16 cellular contexts compared by ENCODE assay signal in the genomic region with DNA sequence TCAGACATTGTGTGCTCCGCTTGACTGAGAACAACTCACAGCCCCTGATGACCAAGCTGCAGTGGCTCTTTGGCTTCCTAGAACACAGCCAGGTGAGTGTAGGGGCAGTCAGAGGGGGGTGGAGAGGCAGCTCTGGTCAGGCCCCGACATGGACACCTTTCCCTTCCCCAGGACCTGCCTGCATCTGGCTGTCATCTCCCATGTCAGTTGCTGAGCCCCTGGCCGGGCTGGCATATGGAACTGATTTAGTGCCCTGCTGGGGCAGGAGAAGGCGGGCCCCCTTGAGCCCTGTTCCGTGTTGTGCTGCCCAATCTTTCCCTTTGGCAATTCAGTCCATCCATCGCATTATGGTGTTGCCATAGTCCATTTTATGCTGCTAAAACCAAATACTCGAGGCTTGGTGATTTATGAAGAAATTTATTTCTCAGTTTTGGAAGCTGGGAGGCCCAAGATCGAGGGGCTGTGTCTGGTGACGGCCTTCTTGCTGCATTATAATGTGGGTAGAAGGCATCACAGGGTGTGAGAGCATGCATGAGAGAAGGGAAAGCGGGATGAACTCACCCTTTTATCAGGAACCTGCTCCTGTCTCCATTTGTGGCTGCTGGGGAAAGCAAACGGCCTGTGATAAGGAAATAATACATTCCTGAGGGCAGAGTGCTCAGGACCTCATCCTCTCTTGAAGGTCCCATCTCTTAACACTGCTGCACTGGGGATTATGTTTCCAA. TPM values are rescaled to one million over a fixed set of nuclear protein-coding genes. Genes with fewer than 3 reads are reported as not detected.
A peak's percentile ranks its signal among the peaks of the same experiment; 100 is the strongest.
DNase-seq lines count a peak whose midpoint lies in the region; ATAC-seq lines count a peak whose summit lies in the region.
"Had no signal": no experiment of that assay in that cellular context is flagged by ENCODE, and none has a peak within 500 bp of the region (broad histone marks: within the 10 kb centered on the region; RNA-seq: fewer than 3 reads in every experiment).

No MANE protein-coding gene starts in this region.

- no peak overlapping the region for H3K56ac ChIP-seq in mesendoderm (ENCODE audit: low read length)

- H3K27me3 ChIP-seq in mesendoderm (ENCODE audit: insufficient read depth, low read length, poor library complexity), result no peaks in the 10 kb centered on the region
- H3K27me3 ChIP-seq: BE2C, Peyer's patch had no signal

- H3K27me3 Mint-ChIP-seq in stimulated activated naive CD8-positive, alpha-beta T cell treated with anti-CD3 and anti-CD28 coated beads, Interleukin-15, amount 100 ng/mL, for 72 hours, result no peaks in the 10 kb centered on the region
- H3K27me3 Mint-ChIP-seq in T-helper 17 cell, result no peaks in the 10 kb centered on the region

- H3K4me2 ChIP-seq in mesendoderm (ENCODE audit: low read length), result no peak overlapping the region

- peak overlapping the region; percentile 52 to 72 for H3K27ac Mint-ChIP-seq in stimulated activated naive CD8-positive, alpha-beta T cell treated with anti-CD3 and anti-CD28 coated beads, Interleukin-15, amount 100 ng/mL, for 72 hours
- peak overlapping the region; percentile 100 for H3K27ac Mint-ChIP-seq in T-helper 17 cell
- H3K27ac Mint-ChIP-seq: CD8-positive, alpha-beta T cell had no signal

- H2AK5ac ChIP-seq in mesendoderm (ENCODE audit: low read length), result no peak overlapping the region

- no peak for DNase-seq in stimulated activated naive CD8-positive, alpha-beta T cell treated with anti-CD3 and anti-CD28 coated beads, Interleukin-15, amount 100 ng/mL, for 72 hours
- no peak for DNase-seq in stimulated activated naive CD8-positive, alpha-beta T cell treated with anti-CD3 and anti-CD28 coated beads, Interleukin-15, Interleukin-2, amounts not matched to agents 100 U/mL and 50 U/mL, for 24 hours
- no peak for DNase-seq in T-helper 17 cell
- DNase-seq in mesendoderm, result peak; percentile 70
- no peak for DNase-seq in HuH-7 (ENCODE audit: low spot score)
- no peak for DNase-seq in NCI-H2081 (lab: John Stamatoyannopoulos, UW)
- DNase-seq: BE2C; CD8-positive, alpha-beta T cell; Kasumi-1; NCI-H1105 treated with DMSO at 0.1 percent for 48 hours; NCI-H187 treated with DMSO at 0.1 percent for 48 hours; NCI-H2171 treated with DMSO at 0.1 percent for 48 hours; NCI-H510A; SHP77 treated with DMSO at 0.1 percent for 48 hours had no signal

- no peak overlapping the region for H3K27ac ChIP-seq in mesendoderm (ENCODE audit: low read depth, low read length)
- H3K27ac ChIP-seq: Peyer's patch had no signal

- no peak overlapping the region for H3K4me3 ChIP-seq in mesendoderm (ENCODE audit: low read length)
- H3K4me3 ChIP-seq: Peyer's patch had no signal

- no peak overlapping the region for H2BK120ac ChIP-seq in mesendoderm (ENCODE audit: low read depth, low read length)

- no peak overlapping the region for H2BK15ac ChIP-seq in mesendoderm (replicated peaks; ENCODE audit: low read depth)

- peaks cover 4% of the 10 kb centered on the region for H3K36me3 Mint-ChIP-seq in T-helper 17 cell (ENCODE audit: low read depth)

- H2BK5ac ChIP-seq in mesendoderm (ENCODE audit: low read length), result no peak overlapping the region

- H4K5ac ChIP-seq in mesendoderm (ENCODE audit: low read length), result no peak overlapping the region

- H3K79me2 ChIP-seq in mesendoderm (ENCODE audit: control insufficient read depth, insufficient read depth, low read length), result no peaks in the 10 kb centered on the region

- H3K4me3 Mint-ChIP-seq in stimulated activated naive CD8-positive, alpha-beta T cell treated with anti-CD3 and anti-CD28 coated beads, Interleukin-15, amount 100 ng/mL, for 72 hours, result no peak overlapping the region
- H3K4me3 Mint-ChIP-seq in T-helper 17 cell, result no peak overlapping the region
- H3K4me3 Mint-ChIP-seq: CD8-positive, alpha-beta T cell had no signal

- no peaks in the 10 kb centered on the region for H3K9me3 ChIP-seq in T-helper 17 cell (ENCODE audit: control insufficient read depth, low read length, poor library complexity, severe bottlenecking)
- H3K9me3 ChIP-seq: BE2C, Peyer's patch had no signal

- H3K4ac ChIP-seq in mesendoderm (ENCODE audit: low read depth, low read length), result no peak overlapping the region

- H3K9ac ChIP-seq in mesendoderm (ENCODE audit: low read length), result no peak overlapping the region

- no peak for ATAC-seq in stimulated activated naive CD8-positive, alpha-beta T cell treated with anti-CD3 and anti-CD28 coated beads, Interleukin-15, amount 100 ng/mL, for 72 hours
- ATAC-seq in stimulated activated naive CD8-positive, alpha-beta T cell treated with anti-CD3 and anti-CD28 coated beads, Interleukin-15, Interleukin-2, amounts not matched to agents 100 U/mL and 50 U/mL, for 24 hours, result no peak
- ATAC-seq in T-helper 17 cell, result no peak
- ATAC-seq in HG02840 (IDR thresholded peaks at IDR 0.05; ENCODE audit: low FRiP score, unreplicated experiment), result no peak
- ATAC-seq: CD8-positive, alpha-beta T cell had no signal

- no peak overlapping the region for H4K8ac ChIP-seq in mesendoderm (ENCODE audit: low read depth, low read length)

- peaks cover 1% of the 10 kb centered on the region for H3K4me1 ChIP-seq in mesendoderm (ENCODE audit: control insufficient read depth, low read depth, low read length)

- no peak overlapping the region for H3K23ac ChIP-seq in mesendoderm (ENCODE audit: low read length)

- H3K9me3 Mint-ChIP-seq in stimulated activated naive CD8-positive, alpha-beta T cell treated with anti-CD3 and anti-CD28 coated beads, Interleukin-15, amount 100 ng/mL, for 72 hours, result no peaks in the 10 kb centered on the region
- H3K9me3 Mint-ChIP-seq: CD8-positive, alpha-beta T cell had no signal

- H3K18ac ChIP-seq in mesendoderm (ENCODE audit: low read length), result no peak overlapping the region

- H3K4me1 Mint-ChIP-seq in stimulated activated naive CD8-positive, alpha-beta T cell treated with anti-CD3 and anti-CD28 coated beads, Interleukin-15, amount 100 ng/mL, for 72 hours, result peaks cover 14% of the 10 kb centered on the region
- peaks cover 24% of the 10 kb centered on the region for H3K4me1 Mint-ChIP-seq in T-helper 17 cell

- H3K79me1 ChIP-seq in mesendoderm (ENCODE audit: low read length), result no peaks in the 10 kb centered on the region

- no peaks in the 10 kb centered on the region for H3K36me3 ChIP-seq in mesendoderm (ENCODE audit: control insufficient read depth, insufficient read depth, low read length)

- WGBS in mesendoderm (ENCODE audit: extremely low coverage, insufficient coverage, low lambda C conversion rate), result no CpG with 5 or more reads among the region's 11 CpGs

RNA-seq across cellular contexts. Expression of a gene that starts 19.0 kb away (rescaled TPM):
- 10 to 100 TPM; 10.5 to 13.4 TPM for total RNA-seq in T-helper 17 cell
- 1.7 TPM for polyA plus RNA-seq in mesendoderm (2013, experiment 1 of 2)
- 1.6 TPM for polyA plus RNA-seq in mesendoderm (2013, experiment 2 of 2)

RNA-seq across cellular contexts. Expression of a gene that starts 19.3 kb away (rescaled TPM):
- total RNA-seq in T-helper 17 cell, result 1 to 10 TPM; 2.4 to 4.0 TPM
- polyA plus RNA-seq in mesendoderm (2013, experiment 1 of 2), result 0.97 TPM
- polyA plus RNA-seq in mesendoderm (2013, experiment 2 of 2), result 1.0 TPM
